Comparison of ENCODE assay signal across 19 cellular contexts in genomic region chr2:217631091-217631490, GRCh38.
"Had no signal": no experiment of that assay in that cellular context is flagged by ENCODE, and none has a peak within 500 bp of the region (broad histone marks: within the 10 kb centered on the region; RNA-seq: fewer than 3 reads in every experiment).

No MANE protein-coding gene starts in this region.

- H3K27ac ChIP-seq: adrenal gland, epithelial cell of prostate, lower lobe of right lung, spleen, thyroid gland had no signal

- H3K9me3 ChIP-seq: adrenal gland, heart right ventricle, lower lobe of right lung, spleen, thyroid gland had no signal

- H3K4me3 ChIP-seq: adrenal gland, heart right ventricle, lower lobe of right lung, spleen, thyroid gland had no signal

- H3K36me3 ChIP-seq: adrenal gland, heart right ventricle, lower lobe of right lung, spleen, thyroid gland had no signal

- H3K27me3 ChIP-seq: adrenal gland, heart right ventricle, spleen, thyroid gland had no signal

- H3K4me1 ChIP-seq: lower lobe of right lung, spleen had no signal

- DNase-seq: activated CD4-positive, alpha-beta T cell treated with anti-CD3 and anti-CD28 coated beads, Interleukin-2, amount 50 U/mL, for 48 hours; activated CD8-positive, alpha-beta memory T cell treated with anti-CD3 and anti-CD28 coated beads, Interleukin-2, amount 50 U/mL, for 48 hours; activated naive CD4-positive, alpha-beta T cell; activated T-cell treated with anti-CD3 and anti-CD28 coated beads, Interleukin-2, amount 50 U/mL, for 4 hours; adrenal gland; cerebellar nuclear complex; cortex of kidney; foreskin fibroblast; heart right ventricle; kidney; lower lobe of right lung; natural killer cell; occipital lobe; spleen; stimulated activated CD4-positive, alpha-beta T cell treated with anti-CD3 and anti-CD28 coated beads, Interleukin-4, amount 100 ng/mL, for 24 hours; stimulated activated naive CD4-positive, alpha-beta T cell treated with Interleukin-2 at 50 U/mL for 16 hours; T-cell; thyroid gland had no signal
